8 cellular contexts compared by ENCODE assay signal in genomic region chr1:6491076-6491449, GRCh38. TPM values are rescaled to one million over a fixed set of nuclear protein-coding genes. Genes with fewer than 3 reads are reported as not detected.
DNase-seq lines count a peak whose midpoint lies in the region; ATAC-seq and TF ChIP-seq lines count a peak whose summit lies in the region.

No MANE protein-coding gene starts in this region.

- BruUV-seq in PC-9 (replicated peaks; lab: Mats Ljungman, UMichigan): TSS peak; percentile 81

- no peaks in the 10 kb centered on the region for H3K9me3 ChIP-seq in CD8-positive, alpha-beta T cell (ENCODE audit: low read length)
- no peaks in the 10 kb centered on the region for H3K9me3 ChIP-seq in PC-9 (ENCODE audit: insufficient read depth, low read depth)
- H3K9me3 ChIP-seq in neuron (ENCODE audit: low read length): no peaks in the 10 kb centered on the region

- peaks cover 38% of the 10 kb centered on the region for H3K4me1 ChIP-seq in CD8-positive, alpha-beta T cell (ENCODE audit: insufficient read depth, low read length)
- peaks cover 19% of the 10 kb centered on the region for H3K4me1 ChIP-seq in PC-9 (replicated peaks; ENCODE audit: insufficient read depth)
- peaks cover 20% of the 10 kb centered on the region for H3K4me1 ChIP-seq in neuron (ENCODE audit: insufficient read depth, low read length)

- H3K36me3 Mint-ChIP-seq in CD8-positive, alpha-beta T cell: no peaks in the 10 kb centered on the region
- peaks cover 4% of the 10 kb centered on the region for H3K36me3 Mint-ChIP-seq in endothelial cell (ENCODE audit: low read depth, unreplicated experiment)

- H3F3A ChIP-seq in PC-9 (ENCODE audit: insufficient read depth, low read depth): peaks cover 12% of the 10 kb centered on the region; the same call in 1 of the 2 replicates

- peak overlapping the region; percentile 94 for H3K4me3 ChIP-seq in CD8-positive, alpha-beta T cell (ENCODE audit: low read depth, low read length)
- H3K4me3 ChIP-seq in PC-9 (peak overlapping the region; percentile 89), neuron (ENCODE audit: low read length) (peak overlapping the region; percentile 73)

- H3K27me3 Mint-ChIP-seq in CD8-positive, alpha-beta T cell (ENCODE audit: low read depth): peaks cover 10% of the 10 kb centered on the region
- H3K27me3 Mint-ChIP-seq in endothelial cell (ENCODE audit: unreplicated experiment): peaks cover 19% of the 10 kb centered on the region

- intact Hi-C loops in CD8-positive, alpha-beta T cell (cut with DNase I, micrococcal nuclease): loop anchor here in 1 of 2 experiments (2.0 kb wide), 1 partner anchor 30 kb away; no protein-coding TSS in a partner anchor
- intact Hi-C loops in PC-9 (cut with micrococcal nuclease; ENCODE audit: unreplicated experiment): loop anchor here (2.0 to 5.0 kb wide), 3 partner anchors 32 to 139 kb away; partner anchors contain the start of gene KLHL21

- peak overlapping the region; percentile 41 for H3K27ac Mint-ChIP-seq in CD8-positive, alpha-beta T cell
- H3K27ac Mint-ChIP-seq in endothelial cell (ENCODE audit: unreplicated experiment): peak overlapping the region; percentile 11

- DNase-seq in CD8-positive, alpha-beta T cell: no peak
- no peak for DNase-seq in PC-9
- DNase-seq in endothelial cell (ENCODE audit: low spot score): no peak
- no peak for DNase-seq in NCI-H146 (lab: John Stamatoyannopoulos, UW)
- DNase-seq in GM19238 (ENCODE audit: insufficient read length, low spot score): no peak

- POLR2A ChIA-PET in CD8-positive, alpha-beta T cell (lab: Charles Lee): interaction anchor here (0.5 to 2.8 kb wide), 5 partner anchors 21 to 443 kb away, joined by 3 to 11 read pairs (median 3); partner anchors contain the start of genes NOL9 and TAS1R1
- POLR2A ChIA-PET in PC-9 (lab: Charles Lee; ENCODE audit: unreplicated experiment): interaction anchor here (0.7 kb wide), 1 partner anchor 108 kb away, joined by 5 read pairs; no protein-coding TSS in a partner anchor

- no peak for ATAC-seq in CD8-positive, alpha-beta T cell
- ATAC-seq in GM21360 (IDR thresholded peaks at IDR 0.05; ENCODE audit: unreplicated experiment): no peak
- no peak for ATAC-seq in HG02981 (IDR thresholded peaks at IDR 0.05; ENCODE audit: unreplicated experiment)

- H4K20me1 ChIP-seq in PC-9 (ENCODE audit: insufficient read depth): no peaks in the 10 kb centered on the region

- no peaks in the 10 kb centered on the region for H3K9me3 Mint-ChIP-seq in CD8-positive, alpha-beta T cell
- H3K9me3 Mint-ChIP-seq in endothelial cell (ENCODE audit: unreplicated experiment): no peaks in the 10 kb centered on the region

- H3K4me3 Mint-ChIP-seq in CD8-positive, alpha-beta T cell: peak overlapping the region; percentile 67
- H3K4me3 Mint-ChIP-seq in endothelial cell (ENCODE audit: unreplicated experiment): peak overlapping the region; percentile 85

- H3K9me2 ChIP-seq in PC-9 (ENCODE audit: insufficient read depth): no peaks in the 10 kb centered on the region

- no peaks in the 10 kb centered on the region for H3K79me2 ChIP-seq in PC-9 (ENCODE audit: low read depth)

- CTCF ChIA-PET in CD8-positive, alpha-beta T cell (lab: Charles Lee): interaction anchor here (0.9 to 5.9 kb wide), 13 partner anchors 10 to 156 kb away, joined by 3 to 102 read pairs (median 4); partner anchors contain the start of gene NOL9
- CTCF ChIA-PET in PC-9 (lab: Charles Lee): interaction anchor here (0.6 kb wide), 1 partner anchor 150 kb away, joined by 3 read pairs; no protein-coding TSS in a partner anchor

- peaks cover 3% of the 10 kb centered on the region for H3K27me3 ChIP-seq in CD8-positive, alpha-beta T cell (ENCODE audit: insufficient read depth, low read length)
- H3K27me3 ChIP-seq in PC-9 (ENCODE audit: insufficient read depth, low read depth) (no peaks in the 10 kb centered on the region), neuron (ENCODE audit: insufficient read depth, low read length) (no peaks in the 10 kb centered on the region)

- TF ChIP-seq CTCF in CD8-positive, alpha-beta T cell (IDR thresholded peaks at IDR 0.05): no peak
- no peak for TF ChIP-seq CTCF in PC-9 (conservative IDR thresholded peaks at IDR 0.05)
- no peak for TF ChIP-seq CTCF in endothelial cell (IDR thresholded peaks at IDR 0.05; ENCODE audit: unreplicated experiment)

- H3K4me1 Mint-ChIP-seq in CD8-positive, alpha-beta T cell (ENCODE audit: low read depth): peaks cover 28% of the 10 kb centered on the region
- H3K4me1 Mint-ChIP-seq in endothelial cell (ENCODE audit: unreplicated experiment): peaks cover 33% of the 10 kb centered on the region

- H2AFZ ChIP-seq in PC-9 (peak overlapping the region; percentile 90), neuron (ENCODE audit: low read depth, low read length) (peak overlapping the region; percentile 86)

- peak overlapping the region; percentile 18 for H3K27ac ChIP-seq in CD8-positive, alpha-beta T cell (ENCODE audit: low read depth, low read length)
- H3K27ac ChIP-seq in PC-9: peak overlapping the region; percentile 89

- peak overlapping the region; percentile 98 for H3K4me2 ChIP-seq in PC-9

- H3K36me3 ChIP-seq in CD8-positive, alpha-beta T cell (ENCODE audit: insufficient read depth, low read length): no peaks in the 10 kb centered on the region
- H3K36me3 ChIP-seq in PC-9 (ENCODE audit: low read depth) (no peaks in the 10 kb centered on the region), neuron (ENCODE audit: insufficient read depth, low read length) (no peaks in the 10 kb centered on the region)

RNA-seq across cellular contexts. Expression of gene PLEKHG5, which starts 0.4 kb away (rescaled TPM):
- total RNA-seq in CD8-positive, alpha-beta T cell: 1 to 10 TPM; 4.0 to 5.0 TPM
- total RNA-seq in PC-9 (2021): 11.3 and 12.6 TPM in 2 replicates
- 109 TPM for total RNA-seq in endothelial cell (ENCODE audit: unreplicated experiment)

RNA-seq across cellular contexts. Expression of gene TNFRSF25, which starts 25.1 kb away (rescaled TPM):
- 100 to 1,000 TPM; 178 to 185 TPM for total RNA-seq in CD8-positive, alpha-beta T cell
- total RNA-seq in PC-9 (2021) (12.3 and 21.1 TPM in 2 replicates), endothelial cell (ENCODE audit: unreplicated experiment) (104 TPM)
